Comparison of ENCODE assay signal across 1 cellular context in genomic region chr19:12639901-12640613, GRCh38.
TF ChIP-seq lines count a peak whose summit lies in the region.

No MANE protein-coding gene starts in this region.

TF ChIP-seq in GM12878, 131 proteins besides CTCF, POLR2A, EP300 and RAD21 (continued from another document and continues in another):
- TF ChIP-seq E4F1 (IDR thresholded peaks at IDR 0.05; ENCODE audit: borderline replicate concordance, partially characterized antibody) (no peak), MEF2B (IDR thresholded peaks at IDR 0.05; ENCODE audit: partially characterized antibody, poor library complexity, severe bottlenecking) (no peak), HDGF (IDR thresholded peaks at IDR 0.05) (no peak), EZH2 (IDR thresholded peaks at IDR 0.05; ENCODE audit: borderline replicate concordance, control insufficient read depth, low read depth, low read length) (no peak), CHD2 (IDR thresholded peaks at IDR 0.05; ENCODE audit: borderline replicate concordance, low read depth, low read length) (no peak), SREBF1 (IDR thresholded peaks at IDR 0.05; ENCODE audit: low read length) (no peak), USF1 (IDR thresholded peaks at IDR 0.05; ENCODE audit: borderline replicate concordance, extremely low read length, insufficient read depth, low read depth, low read length) (no peak), SRF (IDR thresholded peaks at IDR 0.05; ENCODE audit: low read depth in 2 of 2, low read length in 2 of 2) (no peak), TCF12 (IDR thresholded peaks at IDR 0.05; ENCODE audit: low read depth, low read length) (no peak), STAT1 (conservative IDR thresholded peaks at IDR 0.05) (no peak), MTA2 (IDR thresholded peaks at IDR 0.05; ENCODE audit: low read depth) (no peak), SMAD1 (IDR thresholded peaks at IDR 0.05; ENCODE audit: low read depth, partially characterized antibody) (no peak), HSF1 (IDR thresholded peaks at IDR 0.05; ENCODE audit: low read depth, low read length) (no peak), POLR2AphosphoS2 (IDR thresholded peaks at IDR 0.05; ENCODE audit: low read depth, low read length) (no peak), IRF4 (IDR thresholded peaks at IDR 0.05; ENCODE audit: low read depth, low read length) (no peak), CREM (IDR thresholded peaks at IDR 0.05; ENCODE audit: low read depth) (peak; percentile 46; the same call in 1 of the 2 replicates), RUNX3 (IDR thresholded peaks at IDR 0.05; ENCODE audit: low read length) (peak; percentile 94), FOXK2 (IDR thresholded peaks at IDR 0.05) (no peak), NFIC (IDR thresholded peaks at IDR 0.05; ENCODE audit: low read depth, low read length) (no peak), SUPT20H (IDR thresholded peaks at IDR 0.05; ENCODE audit: borderline replicate concordance, control insufficient read depth, low read depth, low read length) (no peak), ZNF207 (IDR thresholded peaks at IDR 0.05; ENCODE audit: borderline replicate concordance) (no peak), STAT3 (IDR thresholded peaks at IDR 0.05; ENCODE audit: low read depth, low read length) (no peak), RBBP5 (conservative IDR thresholded peaks at IDR 0.05) (no peak), ATF7 (IDR thresholded peaks at IDR 0.05; ENCODE audit: low read depth) (no peak; the same call in 1 of the 2 replicates), CEBPZ (IDR thresholded peaks at IDR 0.05; ENCODE audit: low read depth, low read length) (no peak), TCF7 (IDR thresholded peaks at IDR 0.05; ENCODE audit: borderline replicate concordance) (no peak), RFX5 (IDR thresholded peaks at IDR 0.05; ENCODE audit: low read depth, low read length) (no peak), PML (IDR thresholded peaks at IDR 0.05; ENCODE audit: low read length) (no peak), CBX5 (IDR thresholded peaks at IDR 0.05; ENCODE audit: low read depth) (no peak), NFXL1 (IDR thresholded peaks at IDR 0.05; ENCODE audit: borderline replicate concordance) (no peak), SPI1 (IDR thresholded peaks at IDR 0.05; ENCODE audit: borderline replicate concordance, insufficient read depth, low read depth, low read length) (peak; percentile 60; the same call in 1 of the 2 replicates), CEBPB (IDR thresholded peaks at IDR 0.05; ENCODE audit: borderline replicate concordance in 1 of 2, low read depth in 2 of 2, low read length in 2 of 2) (no peak), ATF3 (IDR thresholded peaks at IDR 0.05; ENCODE audit: borderline replicate concordance, extremely low read depth, low read depth, low read length) (no peak), TCF3 (IDR thresholded peaks at IDR 0.05; ENCODE audit: borderline replicate concordance, insufficient read depth, low read depth, low read length) (no peak), BCL3 (IDR thresholded peaks at IDR 0.05; ENCODE audit: borderline replicate concordance, insufficient read depth, low read depth, low read length, poor library complexity, severe bottlenecking) (no peak), ZNF592 (IDR thresholded peaks at IDR 0.05) (no peak), TARDBP (IDR thresholded peaks at IDR 0.05; ENCODE audit: borderline replicate concordance) (no peak), SIX5 (IDR thresholded peaks at IDR 0.05; ENCODE audit: low read depth, low read length, severe bottlenecking) (no peak), ZNF24 (IDR thresholded peaks at IDR 0.05) (no peak), TBL1XR1 (IDR thresholded peaks at IDR 0.05; ENCODE audit: low read depth, low read length) (no peak), MYB (IDR thresholded peaks at IDR 0.05; ENCODE audit: borderline replicate concordance, low read depth, low read length) (no peak), FOXM1 (IDR thresholded peaks at IDR 0.05; ENCODE audit: low read depth, low read length) (no peak)
- TF ChIP-seq, protein P1, sequence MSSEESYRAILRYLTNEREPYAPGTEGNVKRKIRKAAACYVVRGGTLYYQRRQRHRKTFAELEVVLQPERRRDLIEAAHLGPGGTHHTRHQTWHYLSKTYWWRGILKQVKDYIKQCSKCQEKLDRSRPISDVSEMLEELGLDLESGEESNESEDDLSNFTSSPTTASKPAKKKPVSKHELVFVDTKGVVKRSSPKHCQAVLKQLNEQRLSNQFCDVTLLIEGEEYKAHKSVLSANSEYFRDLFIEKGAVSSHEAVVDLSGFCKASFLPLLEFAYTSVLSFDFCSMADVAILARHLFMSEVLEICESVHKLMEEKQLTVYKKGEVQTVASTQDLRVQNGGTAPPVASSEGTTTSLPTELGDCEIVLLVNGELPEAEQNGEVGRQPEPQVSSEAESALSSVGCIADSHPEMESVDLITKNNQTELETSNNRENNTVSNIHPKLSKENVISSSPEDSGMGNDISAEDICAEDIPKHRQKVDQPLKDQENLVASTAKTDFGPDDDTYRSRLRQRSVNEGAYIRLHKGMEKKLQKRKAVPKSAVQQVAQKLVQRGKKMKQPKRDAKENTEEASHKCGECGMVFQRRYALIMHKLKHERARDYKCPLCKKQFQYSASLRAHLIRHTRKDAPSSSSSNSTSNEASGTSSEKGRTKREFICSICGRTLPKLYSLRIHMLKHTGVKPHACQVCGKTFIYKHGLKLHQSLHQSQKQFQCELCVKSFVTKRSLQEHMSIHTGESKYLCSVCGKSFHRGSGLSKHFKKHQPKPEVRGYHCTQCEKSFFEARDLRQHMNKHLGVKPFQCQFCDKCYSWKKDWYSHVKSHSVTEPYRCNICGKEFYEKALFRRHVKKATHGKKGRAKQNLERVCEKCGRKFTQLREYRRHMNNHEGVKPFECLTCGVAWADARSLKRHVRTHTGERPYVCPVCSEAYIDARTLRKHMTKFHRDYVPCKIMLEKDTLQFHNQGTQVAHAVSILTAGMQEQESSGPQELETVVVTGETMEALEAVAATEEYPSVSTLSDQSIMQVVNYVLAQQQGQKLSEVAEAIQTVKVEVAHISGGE (CRISPR knock-in tag; IDR thresholded peaks at IDR 0.05) = no peak
- TF ChIP-seq, protein P2, sequence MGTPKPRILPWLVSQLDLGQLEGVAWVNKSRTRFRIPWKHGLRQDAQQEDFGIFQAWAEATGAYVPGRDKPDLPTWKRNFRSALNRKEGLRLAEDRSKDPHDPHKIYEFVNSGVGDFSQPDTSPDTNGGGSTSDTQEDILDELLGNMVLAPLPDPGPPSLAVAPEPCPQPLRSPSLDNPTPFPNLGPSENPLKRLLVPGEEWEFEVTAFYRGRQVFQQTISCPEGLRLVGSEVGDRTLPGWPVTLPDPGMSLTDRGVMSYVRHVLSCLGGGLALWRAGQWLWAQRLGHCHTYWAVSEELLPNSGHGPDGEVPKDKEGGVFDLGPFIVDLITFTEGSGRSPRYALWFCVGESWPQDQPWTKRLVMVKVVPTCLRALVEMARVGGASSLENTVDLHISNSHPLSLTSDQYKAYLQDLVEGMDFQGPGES (IDR thresholded peaks at IDR 0.05) = no peak
- TF ChIP-seq, protein P3, sequence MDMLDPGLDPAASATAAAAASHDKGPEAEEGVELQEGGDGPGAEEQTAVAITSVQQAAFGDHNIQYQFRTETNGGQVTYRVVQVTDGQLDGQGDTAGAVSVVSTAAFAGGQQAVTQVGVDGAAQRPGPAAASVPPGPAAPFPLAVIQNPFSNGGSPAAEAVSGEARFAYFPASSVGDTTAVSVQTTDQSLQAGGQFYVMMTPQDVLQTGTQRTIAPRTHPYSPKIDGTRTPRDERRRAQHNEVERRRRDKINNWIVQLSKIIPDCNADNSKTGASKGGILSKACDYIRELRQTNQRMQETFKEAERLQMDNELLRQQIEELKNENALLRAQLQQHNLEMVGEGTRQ (IDR thresholded peaks at IDR 0.05; ENCODE audit: borderline replicate concordance, low read depth, low read length) = no peak
